In the genomic region with DNA sequence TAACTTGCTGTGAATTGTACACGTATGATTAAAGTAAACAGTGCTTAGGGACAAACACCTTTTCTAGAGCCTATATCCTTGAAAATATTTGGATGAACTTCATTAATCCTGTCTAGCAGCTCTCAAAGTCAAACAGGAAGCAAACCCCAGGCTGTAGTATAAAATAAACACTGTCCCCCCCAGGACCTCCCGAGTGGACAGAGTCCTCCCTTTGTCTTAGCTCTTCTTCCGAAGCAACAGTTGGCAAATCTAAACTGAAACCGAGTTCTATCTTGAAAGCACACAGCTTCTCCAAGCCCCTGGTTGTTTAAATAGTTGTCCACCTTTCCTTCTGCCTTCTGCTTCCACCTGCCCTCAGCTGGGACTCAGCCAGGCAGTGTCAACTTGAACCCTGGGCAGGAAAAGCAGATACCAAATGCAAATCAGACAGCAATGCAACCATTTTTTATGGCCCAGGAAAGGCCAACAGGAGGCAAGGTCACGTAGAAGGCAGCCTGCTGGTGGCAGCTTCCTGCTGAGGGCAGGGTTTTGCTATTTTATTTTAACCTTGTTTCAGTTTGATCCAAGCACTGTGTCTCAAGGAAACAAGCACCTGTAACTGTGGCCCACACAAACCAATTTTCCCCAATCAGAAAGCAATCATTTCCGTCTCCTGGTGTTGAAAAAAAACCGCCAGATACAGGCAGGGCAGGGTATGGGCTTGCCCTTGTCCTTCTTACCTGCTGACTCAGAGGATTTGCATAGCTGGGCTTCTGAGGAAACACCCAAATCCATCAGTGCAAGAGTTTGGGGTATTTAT, we compare ENCODE assay signal across 11 cellular contexts.
DNase-seq lines count a peak whose midpoint lies in the region; ATAC-seq and TF ChIP-seq lines count a peak whose summit lies in the region.
"Had no signal": no experiment of that assay in that cellular context is flagged by ENCODE, and none has a peak within 500 bp of the region (broad histone marks: within the 10 kb centered on the region; RNA-seq: fewer than 3 reads in every experiment).

No MANE protein-coding gene starts in this region.

- no peak overlapping the region for H3K27ac Mint-ChIP-seq in activated CD4-positive, alpha-beta T cell treated with anti-CD3 and anti-CD28 coated beads, Interleukin-2, amount 10 ng/mL, durations not matched to agents 7 days and 5 days
- peak overlapping the region; percentile 84 for H3K27ac Mint-ChIP-seq in stimulated activated naive CD8-positive, alpha-beta T cell treated with anti-CD3 and anti-CD28 coated beads, Interleukin-15, Interleukin-2, amounts not matched to agents 100 ng/mL and 50 ng/mL, for 24 hours
- no peak overlapping the region for H3K27ac Mint-ChIP-seq in osteocyte (ENCODE audit: unreplicated experiment)
- H3K27ac Mint-ChIP-seq: activated naive CD8-positive, alpha-beta T cell had no signal

- no peak for TF ChIP-seq CTCF in RWPE2 (IDR thresholded peaks at IDR 0.05; ENCODE audit: poor library complexity, severe bottlenecking)
- no peak for TF ChIP-seq CTCF in osteocyte (IDR thresholded peaks at IDR 0.05)

- no peaks in the 10 kb centered on the region for H3K4me1 Mint-ChIP-seq in activated CD4-positive, alpha-beta T cell treated with anti-CD3 and anti-CD28 coated beads, Interleukin-2, amount 10 ng/mL, durations not matched to agents 7 days and 5 days
- peaks cover 3% of the 10 kb centered on the region for H3K4me1 Mint-ChIP-seq in stimulated activated naive CD8-positive, alpha-beta T cell treated with anti-CD3 and anti-CD28 coated beads, Interleukin-15, Interleukin-2, amounts not matched to agents 100 ng/mL and 50 ng/mL, for 24 hours (ENCODE audit: low read depth)
- peaks cover 14% of the 10 kb centered on the region for H3K4me1 Mint-ChIP-seq in osteocyte (ENCODE audit: unreplicated experiment)

- H3K36me3 ChIP-seq in RWPE2 (ENCODE audit: low read depth), result no peaks in the 10 kb centered on the region
- H3K36me3 ChIP-seq: tibial artery had no signal

- H3K4me3 ChIP-seq in RWPE2 (ENCODE audit: severe bottlenecking), result no peak overlapping the region
- H3K4me3 ChIP-seq: tibial artery had no signal

- peak; percentile 7 for DNase-seq in activated CD4-positive, alpha-beta T cell treated with anti-CD3 and anti-CD28 coated beads for 48 hours
- DNase-seq in activated CD4-positive, alpha-beta T cell treated with anti-CD3 and anti-CD28 coated beads, Interleukin-2, amount 10 ng/mL, durations not matched to agents 7 days and 5 days, result no peak
- DNase-seq in RWPE2 (ENCODE audit: low spot score) (no peak), NCI-H2081 treated with DMSO at 0.1 percent for 48 hours (lab: John Stamatoyannopoulos, UW) (no peak), osteocyte (ENCODE audit: extremely low spot score, unreplicated experiment) (no peak)
- no peak for DNase-seq in activated CD8-positive, alpha-beta memory T cell treated with anti-CD3 and anti-CD28 coated beads for 24 hours
- DNase-seq: H7, tibial artery had no signal

- H3K9me3 Mint-ChIP-seq in activated CD4-positive, alpha-beta T cell treated with anti-CD3 and anti-CD28 coated beads, Interleukin-2, amount 10 ng/mL, durations not matched to agents 7 days and 5 days, result no peaks in the 10 kb centered on the region
- H3K9me3 Mint-ChIP-seq in stimulated activated naive CD8-positive, alpha-beta T cell treated with anti-CD3 and anti-CD28 coated beads, Interleukin-15, Interleukin-2, amounts not matched to agents 100 ng/mL and 50 ng/mL, for 24 hours, result no peaks in the 10 kb centered on the region
- no peaks in the 10 kb centered on the region for H3K9me3 Mint-ChIP-seq in osteocyte (ENCODE audit: unreplicated experiment)

- ATAC-seq in HG03095 (IDR thresholded peaks at IDR 0.05; ENCODE audit: unreplicated experiment) (peak; percentile 70), RWPE2 (ENCODE audit: low read depth) (peak; percentile 67)

- no peaks in the 10 kb centered on the region for H3K9me3 ChIP-seq in RWPE2 (ENCODE audit: severe bottlenecking)
- H3K9me3 ChIP-seq: tibial artery had no signal

- POLR2A ChIA-PET in activated CD4-positive, alpha-beta T cell treated with anti-CD3 and anti-CD28 coated beads, Interleukin-2, amount 10 ng/mL, durations not matched to agents 7 days and 5 days (lab: Charles Lee), result no interaction called here

- H3K27ac ChIP-seq in RWPE2 (ENCODE audit: poor library complexity, severe bottlenecking), result no peak overlapping the region
- H3K27ac ChIP-seq: tibial artery had no signal

- no peak overlapping the region for H3K4me3 Mint-ChIP-seq in activated CD4-positive, alpha-beta T cell treated with anti-CD3 and anti-CD28 coated beads, Interleukin-2, amount 10 ng/mL, durations not matched to agents 7 days and 5 days
- H3K4me3 Mint-ChIP-seq in stimulated activated naive CD8-positive, alpha-beta T cell treated with anti-CD3 and anti-CD28 coated beads, Interleukin-15, Interleukin-2, amounts not matched to agents 100 ng/mL and 50 ng/mL, for 24 hours, result no peak overlapping the region
- no peak overlapping the region for H3K4me3 Mint-ChIP-seq in osteocyte (ENCODE audit: unreplicated experiment)
- H3K4me3 Mint-ChIP-seq: activated naive CD8-positive, alpha-beta T cell had no signal

- CTCF ChIA-PET in activated CD4-positive, alpha-beta T cell treated with anti-CD3 and anti-CD28 coated beads, Interleukin-2, amount 10 ng/mL, durations not matched to agents 7 days and 5 days (lab: Charles Lee), result no interaction called here

- H3K4me1 ChIP-seq in RWPE2 (ENCODE audit: insufficient read depth, poor library complexity, severe bottlenecking), result peaks cover 20% of the 10 kb centered on the region
- H3K4me1 ChIP-seq: tibial artery had no signal

- no peaks in the 10 kb centered on the region for H3K27me3 Mint-ChIP-seq in activated CD4-positive, alpha-beta T cell treated with anti-CD3 and anti-CD28 coated beads, Interleukin-2, amount 10 ng/mL, durations not matched to agents 7 days and 5 days
- H3K27me3 Mint-ChIP-seq in stimulated activated naive CD8-positive, alpha-beta T cell treated with anti-CD3 and anti-CD28 coated beads, Interleukin-15, Interleukin-2, amounts not matched to agents 100 ng/mL and 50 ng/mL, for 24 hours, result no peaks in the 10 kb centered on the region
- no peaks in the 10 kb centered on the region for H3K27me3 Mint-ChIP-seq in osteocyte (ENCODE audit: unreplicated experiment)

- H3K36me3 Mint-ChIP-seq in activated CD4-positive, alpha-beta T cell treated with anti-CD3 and anti-CD28 coated beads, Interleukin-2, amount 10 ng/mL, durations not matched to agents 7 days and 5 days (ENCODE audit: low read depth), result no peaks in the 10 kb centered on the region
- H3K36me3 Mint-ChIP-seq in stimulated activated naive CD8-positive, alpha-beta T cell treated with anti-CD3 and anti-CD28 coated beads, Interleukin-15, Interleukin-2, amounts not matched to agents 100 ng/mL and 50 ng/mL, for 24 hours (ENCODE audit: low read depth), result no peaks in the 10 kb centered on the region
- H3K36me3 Mint-ChIP-seq in osteocyte (ENCODE audit: unreplicated experiment), result no peaks in the 10 kb centered on the region
- H3K36me3 Mint-ChIP-seq: activated naive CD8-positive, alpha-beta T cell had no signal

- H3K27me3 ChIP-seq in RWPE2 (ENCODE audit: insufficient read depth, poor library complexity, severe bottlenecking), result no peaks in the 10 kb centered on the region
- H3K27me3 ChIP-seq: tibial artery had no signal
